In genomic region chr10:21078410-21079329, GRCh38 we compare ENCODE assay signal across 1 cellular context.
A peak's percentile ranks its signal among the peaks of the same experiment; 100 is the strongest.
TF ChIP-seq lines count a peak whose summit lies in the region.

No MANE protein-coding gene starts in this region.

TF ChIP-seq in K562, 482 proteins besides CTCF, POLR2A, EP300 and RAD21 (continued from another document and continues in another):
- no peak for TF ChIP-seq SP1 (CRISPR knock-in tag; IDR thresholded peaks at IDR 0.05)
- TF ChIP-seq FOXO4 (CRISPR knock-in tag; IDR thresholded peaks at IDR 0.05), result no peak; the same call in 1 of the 2 replicates
- TF ChIP-seq MCM3 (IDR thresholded peaks at IDR 0.05), result no peak
- no peak; the same call in 1 of the 2 replicates for TF ChIP-seq ZNF133 (CRISPR knock-in tag; IDR thresholded peaks at IDR 0.05)
- TF ChIP-seq MYC (IDR thresholded peaks at IDR 0.05; ENCODE audit: low read depth, low read length), result peak; percentile 86
- peak; percentile 97; the same call in 1 of the 2 replicates for TF ChIP-seq MYC (CRISPR knock-in tag; IDR thresholded peaks at IDR 0.05; ENCODE audit: borderline replicate concordance, low read depth)
- no peak for TF ChIP-seq TAF1 (IDR thresholded peaks at IDR 0.05; ENCODE audit: control insufficient read depth, extremely low read depth, insufficient read depth, low read length, severe bottlenecking)
- TF ChIP-seq FIP1L1 (IDR thresholded peaks at IDR 0.05; ENCODE audit: low read depth, low read length, poor library complexity, severe bottlenecking), result no peak
- TF ChIP-seq RBM25 (IDR thresholded peaks at IDR 0.05; ENCODE audit: low read depth, low read length, severe bottlenecking), result no peak
- peak; percentile 61 to 75 for TF ChIP-seq MAZ (CRISPR knock-in tag; conservative IDR thresholded peaks at IDR 0.05 in 1 of 2, IDR thresholded peaks at IDR 0.05 in 1 of 2)
- no peak for TF ChIP-seq FOXP4 (CRISPR knock-in tag; IDR thresholded peaks at IDR 0.05; ENCODE audit: borderline replicate concordance)
- TF ChIP-seq ZBTB2 (IDR thresholded peaks at IDR 0.05), result no peak
- TF ChIP-seq ZZZ3 (IDR thresholded peaks at IDR 0.05), result no peak
- 0 out of 2 replicates have a peak, but pooled peaks have one; percentile 69 for TF ChIP-seq NR2F6 (CRISPR knock-in tag; IDR thresholded peaks at IDR 0.05)
- no peak for TF ChIP-seq CHCHD3 (CRISPR knock-in tag; IDR thresholded peaks at IDR 0.05)
- no peak for TF ChIP-seq SLC30A9 (CRISPR knock-in tag; IDR thresholded peaks at IDR 0.05)
- 0 out of 2 replicates have a peak, but pooled peaks have one; percentile 25 for TF ChIP-seq TEAD4 (IDR thresholded peaks at IDR 0.05; ENCODE audit: low read length)
- TF ChIP-seq TEAD4 (CRISPR knock-in tag; IDR thresholded peaks at IDR 0.05; ENCODE audit: borderline replicate concordance), result no peak
- no peak for TF ChIP-seq TSC22D4 (tag; IDR thresholded peaks at IDR 0.05)
- no peak for TF ChIP-seq ZBTB7A (IDR thresholded peaks at IDR 0.05; ENCODE audit: borderline replicate concordance, control insufficient read depth, low read depth, low read length)
- no peak for TF ChIP-seq PRMT5 (CRISPR knock-in tag; IDR thresholded peaks at IDR 0.05)
- no peak for TF ChIP-seq GATAD2A (IDR thresholded peaks at IDR 0.05)
- no peak for TF ChIP-seq ZFPM2 (CRISPR knock-in tag; IDR thresholded peaks at IDR 0.05)
- no peak for TF ChIP-seq KDM1A (IDR thresholded peaks at IDR 0.05)
- no peak for TF ChIP-seq FOXK1 (CRISPR knock-in tag; IDR thresholded peaks at IDR 0.05; ENCODE audit: borderline replicate concordance)
- TF ChIP-seq SIRT6 (IDR thresholded peaks at IDR 0.05; ENCODE audit: low read depth, low read length), result no peak
- peak; percentile 96 for TF ChIP-seq SMAD3 (CRISPR knock-in tag; conservative IDR thresholded peaks at IDR 0.05)
- 0 out of 2 replicates have a peak, but pooled peaks have one; percentile 77 for TF ChIP-seq STAT5B (CRISPR knock-in tag; IDR thresholded peaks at IDR 0.05)
- TF ChIP-seq SIN3B (IDR thresholded peaks at IDR 0.05; ENCODE audit: low read depth), result no peak
- peak; percentile 67 for TF ChIP-seq MGA (IDR thresholded peaks at IDR 0.05)
- TF ChIP-seq E2F5 (CRISPR knock-in tag; IDR thresholded peaks at IDR 0.05), result no peak
- TF ChIP-seq ADNP (tag; IDR thresholded peaks at IDR 0.05), result no peak
